1 cellular context compared by ENCODE assay signal in genomic region chr1:247371801-247372259, GRCh38.
TF ChIP-seq lines count a peak whose summit lies in the region.

No MANE protein-coding gene starts in this region.

TF ChIP-seq in K562, 482 proteins besides CTCF, POLR2A, EP300 and RAD21 (continued from another document and continues in another):
- TF ChIP-seq, protein P1, sequence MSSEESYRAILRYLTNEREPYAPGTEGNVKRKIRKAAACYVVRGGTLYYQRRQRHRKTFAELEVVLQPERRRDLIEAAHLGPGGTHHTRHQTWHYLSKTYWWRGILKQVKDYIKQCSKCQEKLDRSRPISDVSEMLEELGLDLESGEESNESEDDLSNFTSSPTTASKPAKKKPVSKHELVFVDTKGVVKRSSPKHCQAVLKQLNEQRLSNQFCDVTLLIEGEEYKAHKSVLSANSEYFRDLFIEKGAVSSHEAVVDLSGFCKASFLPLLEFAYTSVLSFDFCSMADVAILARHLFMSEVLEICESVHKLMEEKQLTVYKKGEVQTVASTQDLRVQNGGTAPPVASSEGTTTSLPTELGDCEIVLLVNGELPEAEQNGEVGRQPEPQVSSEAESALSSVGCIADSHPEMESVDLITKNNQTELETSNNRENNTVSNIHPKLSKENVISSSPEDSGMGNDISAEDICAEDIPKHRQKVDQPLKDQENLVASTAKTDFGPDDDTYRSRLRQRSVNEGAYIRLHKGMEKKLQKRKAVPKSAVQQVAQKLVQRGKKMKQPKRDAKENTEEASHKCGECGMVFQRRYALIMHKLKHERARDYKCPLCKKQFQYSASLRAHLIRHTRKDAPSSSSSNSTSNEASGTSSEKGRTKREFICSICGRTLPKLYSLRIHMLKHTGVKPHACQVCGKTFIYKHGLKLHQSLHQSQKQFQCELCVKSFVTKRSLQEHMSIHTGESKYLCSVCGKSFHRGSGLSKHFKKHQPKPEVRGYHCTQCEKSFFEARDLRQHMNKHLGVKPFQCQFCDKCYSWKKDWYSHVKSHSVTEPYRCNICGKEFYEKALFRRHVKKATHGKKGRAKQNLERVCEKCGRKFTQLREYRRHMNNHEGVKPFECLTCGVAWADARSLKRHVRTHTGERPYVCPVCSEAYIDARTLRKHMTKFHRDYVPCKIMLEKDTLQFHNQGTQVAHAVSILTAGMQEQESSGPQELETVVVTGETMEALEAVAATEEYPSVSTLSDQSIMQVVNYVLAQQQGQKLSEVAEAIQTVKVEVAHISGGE (CRISPR knock-in tag; IDR thresholded peaks at IDR 0.05) = no peak
- TF ChIP-seq RUNX1 (IDR thresholded peaks at IDR 0.05; ENCODE audit: low read depth) (no peak), ZNF263 (CRISPR knock-in tag; IDR thresholded peaks at IDR 0.05; ENCODE audit: borderline replicate concordance) (no peak), CBX3 (IDR thresholded peaks at IDR 0.05; ENCODE audit: borderline replicate concordance in 1 of 2, low read length in 2 of 2) (no peak), ZKSCAN3 (CRISPR knock-in tag; IDR thresholded peaks at IDR 0.05) (no peak), ZNF212 (CRISPR knock-in tag; IDR thresholded peaks at IDR 0.05) (no peak), ELK3 (CRISPR knock-in tag; IDR thresholded peaks at IDR 0.05) (no peak), PCBP1 (IDR thresholded peaks at IDR 0.05; ENCODE audit: low read depth, low read length, poor library complexity, severe bottlenecking) (no peak), KDM5B (IDR thresholded peaks at IDR 0.05; ENCODE audit: insufficient replicate concordance, low read depth, low read length) (no peak), BRCA1 (IDR thresholded peaks at IDR 0.05) (no peak), BRCA1 (CRISPR knock-in tag; IDR thresholded peaks at IDR 0.05) (no peak), SRSF9 (IDR thresholded peaks at IDR 0.05; ENCODE audit: borderline replicate concordance, low read depth, low read length) (no peak), HMG20A (CRISPR knock-in tag; conservative IDR thresholded peaks at IDR 0.05) (no peak), ETV5 (CRISPR knock-in tag; IDR thresholded peaks at IDR 0.05; ENCODE audit: low read depth) (no peak), ZNF644 (tag; IDR thresholded peaks at IDR 0.05; ENCODE audit: low read depth) (no peak), RNF2 (IDR thresholded peaks at IDR 0.05) (no peak), NFXL1 (CRISPR knock-in tag; IDR thresholded peaks at IDR 0.05) (no peak), PML (IDR thresholded peaks at IDR 0.05; ENCODE audit: low read length) (no peak), ZNF384 (IDR thresholded peaks at IDR 0.05; ENCODE audit: low read depth, low read length) (no peak), ZBED1 (IDR thresholded peaks at IDR 0.05) (no peak), MTF1 (CRISPR knock-in tag; IDR thresholded peaks at IDR 0.05; ENCODE audit: borderline replicate concordance) (no peak), E2F4 (CRISPR knock-in tag; IDR thresholded peaks at IDR 0.05; ENCODE audit: low read depth) (no peak), RBM39 (optimal IDR thresholded peaks at IDR 0.05; ENCODE audit: low read depth, low read length) (no peak), SUPT5H (IDR thresholded peaks at IDR 0.05) (no peak), KDM1A (IDR thresholded peaks at IDR 0.05) (no peak), HNRNPH1 (optimal IDR thresholded peaks at IDR 0.05; ENCODE audit: low read depth, low read length) (no peak), ZNF551 (CRISPR knock-in tag; IDR thresholded peaks at IDR 0.05) (no peak), ELF1 (tag; IDR thresholded peaks at IDR 0.05) (no peak), MTA2 (IDR thresholded peaks at IDR 0.05; ENCODE audit: low read depth) (no peak), NR4A1 (CRISPR knock-in tag; IDR thresholded peaks at IDR 0.05) (no peak), NR4A1 (tag; IDR thresholded peaks at IDR 0.05) (peak; percentile 66; the same call in 1 of the 2 replicates), ELK1 (CRISPR knock-in tag; IDR thresholded peaks at IDR 0.05) (no peak), ZNF785 (CRISPR knock-in tag; IDR thresholded peaks at IDR 0.05) (no peak), ZHX1 (conservative IDR thresholded peaks at IDR 0.05; ENCODE audit: low read length) (no peak), ZNF707 (CRISPR knock-in tag; conservative IDR thresholded peaks at IDR 0.05) (no peak)
- TF ChIP-seq, protein P2, sequence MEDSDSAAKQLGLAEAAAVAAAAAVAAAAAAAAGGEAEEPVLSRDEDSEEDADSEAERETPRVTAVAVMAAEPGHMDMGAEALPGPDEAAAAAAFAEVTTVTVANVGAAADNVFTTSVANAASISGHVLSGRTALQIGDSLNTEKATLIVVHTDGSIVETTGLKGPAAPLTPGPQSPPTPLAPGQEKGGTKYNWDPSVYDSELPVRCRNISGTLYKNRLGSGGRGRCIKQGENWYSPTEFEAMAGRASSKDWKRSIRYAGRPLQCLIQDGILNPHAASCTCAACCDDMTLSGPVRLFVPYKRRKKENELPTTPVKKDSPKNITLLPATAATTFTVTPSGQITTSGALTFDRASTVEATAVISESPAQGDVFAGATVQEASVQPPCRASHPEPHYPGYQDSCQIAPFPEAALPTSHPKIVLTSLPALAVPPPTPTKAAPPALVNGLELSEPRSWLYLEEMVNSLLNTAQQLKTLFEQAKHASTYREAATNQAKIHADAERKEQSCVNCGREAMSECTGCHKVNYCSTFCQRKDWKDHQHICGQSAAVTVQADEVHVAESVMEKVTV (CRISPR knock-in tag; IDR thresholded peaks at IDR 0.05) = no peak
- TF ChIP-seq, protein P3, sequence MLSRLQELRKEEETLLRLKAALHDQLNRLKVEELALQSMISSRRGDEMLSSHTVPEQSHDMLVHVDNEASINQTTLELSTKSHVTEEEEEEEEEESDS (CRISPR knock-in tag; IDR thresholded peaks at IDR 0.05) = no peak
- TF ChIP-seq, protein P4, sequence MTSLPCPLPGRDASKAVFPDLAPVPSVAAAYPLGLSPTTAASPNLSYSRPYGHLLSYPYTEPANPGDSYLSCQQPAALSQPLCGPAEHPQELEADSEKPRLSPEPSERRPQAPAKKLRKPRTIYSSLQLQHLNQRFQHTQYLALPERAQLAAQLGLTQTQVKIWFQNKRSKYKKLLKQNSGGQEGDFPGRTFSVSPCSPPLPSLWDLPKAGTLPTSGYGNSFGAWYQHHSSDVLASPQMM (CRISPR knock-in tag; IDR thresholded peaks at IDR 0.05) = no peak
- TF ChIP-seq, protein P5, sequence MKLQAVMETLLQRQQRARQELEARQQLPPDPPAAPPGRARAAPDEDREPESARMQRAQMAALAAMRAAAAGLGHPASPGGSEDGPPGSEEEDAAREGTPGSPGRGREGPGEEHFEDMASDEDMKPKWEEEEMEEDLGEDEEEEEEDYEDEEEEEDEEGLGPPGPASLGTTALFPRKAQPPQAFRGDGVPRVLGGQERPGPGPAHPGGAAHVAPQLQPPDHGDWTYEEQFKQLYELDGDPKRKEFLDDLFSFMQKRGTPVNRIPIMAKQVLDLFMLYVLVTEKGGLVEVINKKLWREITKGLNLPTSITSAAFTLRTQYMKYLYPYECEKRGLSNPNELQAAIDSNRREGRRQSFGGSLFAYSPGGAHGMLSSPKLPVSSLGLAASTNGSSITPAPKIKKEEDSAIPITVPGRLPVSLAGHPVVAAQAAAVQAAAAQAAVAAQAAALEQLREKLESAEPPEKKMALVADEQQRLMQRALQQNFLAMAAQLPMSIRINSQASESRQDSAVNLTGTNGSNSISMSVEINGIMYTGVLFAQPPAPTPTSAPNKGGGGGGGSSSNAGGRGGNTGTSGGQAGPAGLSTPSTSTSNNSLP (IDR thresholded peaks at IDR 0.05; ENCODE audit: borderline replicate concordance, low read depth, low read length) = no peak
- TF ChIP-seq, protein P6, sequence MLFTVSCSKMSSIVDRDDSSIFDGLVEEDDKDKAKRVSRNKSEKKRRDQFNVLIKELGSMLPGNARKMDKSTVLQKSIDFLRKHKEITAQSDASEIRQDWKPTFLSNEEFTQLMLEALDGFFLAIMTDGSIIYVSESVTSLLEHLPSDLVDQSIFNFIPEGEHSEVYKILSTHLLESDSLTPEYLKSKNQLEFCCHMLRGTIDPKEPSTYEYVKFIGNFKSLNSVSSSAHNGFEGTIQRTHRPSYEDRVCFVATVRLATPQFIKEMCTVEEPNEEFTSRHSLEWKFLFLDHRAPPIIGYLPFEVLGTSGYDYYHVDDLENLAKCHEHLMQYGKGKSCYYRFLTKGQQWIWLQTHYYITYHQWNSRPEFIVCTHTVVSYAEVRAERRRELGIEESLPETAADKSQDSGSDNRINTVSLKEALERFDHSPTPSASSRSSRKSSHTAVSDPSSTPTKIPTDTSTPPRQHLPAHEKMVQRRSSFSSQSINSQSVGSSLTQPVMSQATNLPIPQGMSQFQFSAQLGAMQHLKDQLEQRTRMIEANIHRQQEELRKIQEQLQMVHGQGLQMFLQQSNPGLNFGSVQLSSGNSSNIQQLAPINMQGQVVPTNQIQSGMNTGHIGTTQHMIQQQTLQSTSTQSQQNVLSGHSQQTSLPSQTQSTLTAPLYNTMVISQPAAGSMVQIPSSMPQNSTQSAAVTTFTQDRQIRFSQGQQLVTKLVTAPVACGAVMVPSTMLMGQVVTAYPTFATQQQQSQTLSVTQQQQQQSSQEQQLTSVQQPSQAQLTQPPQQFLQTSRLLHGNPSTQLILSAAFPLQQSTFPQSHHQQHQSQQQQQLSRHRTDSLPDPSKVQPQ (CRISPR knock-in tag; IDR thresholded peaks at IDR 0.05; ENCODE audit: borderline replicate concordance) = no peak
- TF ChIP-seq, protein P7, sequence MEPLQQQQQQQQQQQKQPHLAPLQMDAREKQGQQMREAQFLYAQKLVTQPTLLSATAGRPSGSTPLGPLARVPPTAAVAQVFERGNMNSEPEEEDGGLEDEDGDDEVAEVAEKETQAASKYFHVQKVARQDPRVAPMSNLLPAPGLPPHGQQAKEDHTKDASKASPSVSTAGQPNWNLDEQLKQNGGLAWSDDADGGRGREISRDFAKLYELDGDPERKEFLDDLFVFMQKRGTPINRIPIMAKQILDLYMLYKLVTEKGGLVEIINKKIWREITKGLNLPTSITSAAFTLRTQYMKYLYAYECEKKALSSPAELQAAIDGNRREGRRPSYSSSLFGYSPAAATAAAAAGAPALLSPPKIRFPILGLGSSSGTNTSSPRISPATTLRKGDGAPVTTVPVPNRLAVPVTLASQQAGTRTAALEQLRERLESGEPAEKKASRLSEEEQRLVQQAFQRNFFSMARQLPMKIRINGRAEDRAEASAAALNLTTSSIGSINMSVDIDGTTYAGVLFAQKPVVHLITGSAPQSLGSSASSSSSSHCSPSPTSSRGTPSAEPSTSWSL (CRISPR knock-in tag; IDR thresholded peaks at IDR 0.05; ENCODE audit: borderline replicate concordance) = no peak
- TF ChIP-seq, protein P8, sequence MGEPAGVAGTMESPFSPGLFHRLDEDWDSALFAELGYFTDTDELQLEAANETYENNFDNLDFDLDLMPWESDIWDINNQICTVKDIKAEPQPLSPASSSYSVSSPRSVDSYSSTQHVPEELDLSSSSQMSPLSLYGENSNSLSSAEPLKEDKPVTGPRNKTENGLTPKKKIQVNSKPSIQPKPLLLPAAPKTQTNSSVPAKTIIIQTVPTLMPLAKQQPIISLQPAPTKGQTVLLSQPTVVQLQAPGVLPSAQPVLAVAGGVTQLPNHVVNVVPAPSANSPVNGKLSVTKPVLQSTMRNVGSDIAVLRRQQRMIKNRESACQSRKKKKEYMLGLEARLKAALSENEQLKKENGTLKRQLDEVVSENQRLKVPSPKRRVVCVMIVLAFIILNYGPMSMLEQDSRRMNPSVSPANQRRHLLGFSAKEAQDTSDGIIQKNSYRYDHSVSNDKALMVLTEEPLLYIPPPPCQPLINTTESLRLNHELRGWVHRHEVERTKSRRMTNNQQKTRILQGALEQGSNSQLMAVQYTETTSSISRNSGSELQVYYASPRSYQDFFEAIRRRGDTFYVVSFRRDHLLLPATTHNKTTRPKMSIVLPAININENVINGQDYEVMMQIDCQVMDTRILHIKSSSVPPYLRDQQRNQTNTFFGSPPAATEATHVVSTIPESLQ (CRISPR knock-in tag; IDR thresholded peaks at IDR 0.05) = no peak
